ENCODE assay signal across 33 cellular contexts in the genomic region with DNA sequence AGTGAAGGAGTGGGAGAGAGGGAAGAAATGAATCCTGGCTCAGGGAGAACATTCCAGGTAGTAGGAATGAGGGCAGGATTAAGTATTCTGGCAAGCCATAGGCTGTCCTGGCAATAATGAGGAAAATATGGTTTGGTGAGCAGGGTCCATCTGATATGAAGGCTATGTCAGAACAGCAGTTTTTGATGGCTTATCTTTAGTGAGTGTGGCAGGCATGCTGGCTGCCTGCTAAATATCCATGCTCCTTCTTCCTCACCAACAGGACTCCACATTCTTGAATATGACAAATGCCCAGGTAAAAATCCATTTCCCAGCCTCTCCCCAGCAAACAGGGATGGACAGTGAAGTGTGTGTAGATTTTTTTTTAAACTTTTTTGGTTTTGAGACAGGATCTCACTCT.
"Had no signal": no experiment of that assay in that cellular context is flagged by ENCODE, and none has a peak within 500 bp of the region (broad histone marks: within the 10 kb centered on the region; RNA-seq: fewer than 3 reads in every experiment).

No MANE protein-coding gene starts in this region.

- H3K27me3 ChIP-seq: adrenal gland, body of pancreas, brain microvascular endothelial cell, breast epithelium had no signal

- H3K4me3 Mint-ChIP-seq: activated B cell treated with CpG ODN at 0.5 μM for 24 hours; activated CD4-positive, alpha-beta memory T cell treated with anti-CD3 and anti-CD28 coated beads for 36 hours; activated CD4-positive, alpha-beta T cell treated with anti-CD3 and anti-CD28 coated beads, Interleukin-2, amount 10 ng/mL, durations not matched to agents 7 days and 5 days; activated CD8-positive, alpha-beta T cell treated with anti-CD3 and anti-CD28 coated beads for 36 hours; activated naive CD4-positive, alpha-beta T cell treated with anti-CD3 and anti-CD28 coated beads for 36 hours; activated naive CD8-positive, alpha-beta T cell treated with anti-CD3 and anti-CD28 coated beads for 36 hours; activated T-cell treated with anti-CD3 and anti-CD28 coated beads, Interleukin-2, amount 50 U/mL, for 4 hours; activated T-cell treated with anti-CD3 and anti-CD28 coated beads, Interleukin-2, amount 50 U/mL, for 72 hours; activated T-helper 1 cell treated with anti-CD3 and anti-CD28 coated beads, Interleukin-12 subunit alpha, Interleukin-12 subunit beta, Interleukin-2, Interleukin-4 antibody, amounts not matched to agents 30 ng/mL and 10 ng/mL and 1 ng/mL, durations not matched to agents 14 hours and 24 hours and 36 hours; activated T-helper 17 cell treated with anti-CD3 and anti-CD28 coated beads, Interleukin-2, amount 50 U/mL, for 72 hours; T-helper 1 cell treated with Interleukin-12 subunit alpha and Interleukin-12 subunit beta and Interleukin-4 antibody, amounts not matched to agents 30 μg/mL and 1 μg/mL, for 36 hours; T-helper 2 cell treated with Interferon-gamma antibody and Interleukin-4, amounts not matched to agents 5 μg/mL and 100 μg/mL, for 36 hours had no signal

- H3K27ac Mint-ChIP-seq: activated B cell treated with CpG ODN at 0.5 μM for 24 hours; activated CD4-positive, alpha-beta memory T cell treated with anti-CD3 and anti-CD28 coated beads for 36 hours; activated CD4-positive, alpha-beta T cell treated with anti-CD3 and anti-CD28 coated beads, Interleukin-2, amount 10 ng/mL, durations not matched to agents 7 days and 5 days; activated CD8-positive, alpha-beta T cell treated with anti-CD3 and anti-CD28 coated beads for 36 hours; activated naive CD4-positive, alpha-beta T cell treated with anti-CD3 and anti-CD28 coated beads for 36 hours; activated naive CD4-positive, alpha-beta T cell treated with anti-CD3 and anti-CD28 coated beads, Interleukin-2, amount 50 U/mL, for 72 hours; activated naive CD8-positive, alpha-beta T cell treated with anti-CD3 and anti-CD28 coated beads for 36 hours; activated T-cell treated with anti-CD3 and anti-CD28 coated beads, Interleukin-2, amount 50 U/mL, for 72 hours; activated T-helper 1 cell treated with anti-CD3 and anti-CD28 coated beads, Interleukin-12 subunit alpha, Interleukin-12 subunit beta, Interleukin-2, Interleukin-4 antibody, amounts not matched to agents 30 ng/mL and 10 ng/mL and 1 ng/mL, durations not matched to agents 14 hours and 24 hours and 36 hours; activated T-helper 17 cell treated with anti-CD3 and anti-CD28 coated beads, Interleukin-2, amount 50 U/mL, for 72 hours; T-helper 1 cell treated with Interleukin-12 subunit alpha and Interleukin-12 subunit beta and Interleukin-4 antibody, amounts not matched to agents 30 μg/mL and 1 μg/mL, for 36 hours; T-helper 2 cell treated with Interferon-gamma antibody and Interleukin-4, amounts not matched to agents 5 μg/mL and 100 μg/mL, for 36 hours had no signal

- H3K9me3 Mint-ChIP-seq: activated B cell treated with CpG ODN at 0.5 μM for 24 hours; activated CD4-positive, alpha-beta memory T cell treated with anti-CD3 and anti-CD28 coated beads for 36 hours; activated CD4-positive, alpha-beta T cell treated with anti-CD3 and anti-CD28 coated beads, Interleukin-2, amount 10 ng/mL, durations not matched to agents 7 days and 5 days; activated naive CD4-positive, alpha-beta T cell treated with anti-CD3 and anti-CD28 coated beads for 36 hours; activated naive CD4-positive, alpha-beta T cell treated with anti-CD3 and anti-CD28 coated beads, Interleukin-2, amount 50 U/mL, for 72 hours; activated naive CD8-positive, alpha-beta T cell treated with anti-CD3 and anti-CD28 coated beads for 36 hours; activated T-cell treated with anti-CD3 and anti-CD28 coated beads, Interleukin-2, amount 50 U/mL, for 4 hours; activated T-helper 1 cell treated with anti-CD3 and anti-CD28 coated beads, Interleukin-12 subunit alpha, Interleukin-12 subunit beta, Interleukin-2, Interleukin-4 antibody, amounts not matched to agents 30 ng/mL and 10 ng/mL and 1 ng/mL, durations not matched to agents 14 hours and 24 hours and 36 hours; activated T-helper 17 cell treated with anti-CD3 and anti-CD28 coated beads, Interleukin-2, amount 50 U/mL, for 72 hours; T-helper 1 cell treated with Interleukin-12 subunit alpha and Interleukin-12 subunit beta and Interleukin-4 antibody, amounts not matched to agents 30 μg/mL and 1 μg/mL, for 36 hours; T-helper 2 cell treated with Interferon-gamma antibody and Interleukin-4, amounts not matched to agents 5 μg/mL and 100 μg/mL, for 36 hours had no signal

- ATAC-seq: activated CD8-positive, alpha-beta T cell treated with anti-CD3 and anti-CD28 coated beads for 36 hours; activated naive CD4-positive, alpha-beta T cell treated with anti-CD3 and anti-CD28 coated beads, Interleukin-2, amount 50 U/mL, for 72 hours; activated T-cell treated with anti-CD3 and anti-CD28 coated beads, Interleukin-2, amount 50 U/mL, for 4 hours; activated T-cell treated with anti-CD3 and anti-CD28 coated beads, Interleukin-2, amount 50 U/mL, for 72 hours; activated T-helper 17 cell treated with anti-CD3 and anti-CD28 coated beads, Interleukin-2, amount 50 U/mL, for 72 hours; body of pancreas had no signal

- H3K27ac ChIP-seq: adrenal gland, body of pancreas, brain microvascular endothelial cell, breast epithelium, VCaP had no signal

- DNase-seq: activated B cell treated with CpG ODN at 0.5 μM for 24 hours; activated CD4-positive, alpha-beta memory T cell treated with anti-CD3 and anti-CD28 coated beads for 36 hours; activated CD4-positive, alpha-beta T cell treated with anti-CD3 and anti-CD28 coated beads for 4 hours; activated CD4-positive, alpha-beta T cell treated with anti-CD3 and anti-CD28 coated beads, Interleukin-2, amount 10 ng/mL, durations not matched to agents 7 days and 5 days; activated CD4-positive, CD25-positive, alpha-beta regulatory T cell treated with anti-CD3 and anti-CD28 coated beads, Interleukin-2, amount 50 U/mL, for 72 hours; activated CD8-positive, alpha-beta memory T cell treated with anti-CD3 and anti-CD28 coated beads, Interleukin-2, amount 50 U/mL, for 4 hours; activated CD8-positive, alpha-beta T cell treated with anti-CD3 and anti-CD28 coated beads for 36 hours; activated effector memory CD4-positive, alpha-beta T cell treated with anti-CD3 and anti-CD28 coated beads, Interleukin-2, amount 50 U/mL, for 16 hours; activated gamma-delta T cell treated with Interleukin-2 at 50 U/mL for 16 hours; activated naive CD4-positive, alpha-beta T cell; activated naive CD4-positive, alpha-beta T cell treated with anti-CD3 and anti-CD28 coated beads for 36 hours; activated naive CD4-positive, alpha-beta T cell treated with anti-CD3 and anti-CD28 coated beads, Interleukin-2, amount 50 U/mL, for 16 hours; activated naive CD8-positive, alpha-beta T cell treated with anti-CD3 and anti-CD28 coated beads for 36 hours; activated T-cell treated with anti-CD3 and anti-CD28 coated beads for 4 hours; activated T-cell treated with anti-CD3 and anti-CD28 coated beads, Interleukin-2, amount 50 U/mL, for 1 hour; activated T-cell treated with anti-CD3 and anti-CD28 coated beads, Interleukin-2, amount 50 U/mL, for 4 hours; activated T-cell treated with anti-CD3 and anti-CD28 coated beads, Interleukin-2, amount 50 U/mL, for 72 hours; adrenal gland; amniotic stem cell; aorta; body of pancreas; brain microvascular endothelial cell; central memory CD4-positive, alpha-beta T cell; T-helper 1 cell; T-helper 2 cell; T-helper 9 cell had no signal

- H3K4me3 ChIP-seq: adrenal gland, body of pancreas, breast epithelium had no signal

- H3K4me1 ChIP-seq: adrenal gland, body of pancreas, breast epithelium had no signal

- H3K36me3 Mint-ChIP-seq: activated CD4-positive, alpha-beta memory T cell treated with anti-CD3 and anti-CD28 coated beads for 36 hours; activated naive CD4-positive, alpha-beta T cell treated with anti-CD3 and anti-CD28 coated beads, Interleukin-2, amount 50 U/mL, for 72 hours; activated naive CD8-positive, alpha-beta T cell treated with anti-CD3 and anti-CD28 coated beads for 36 hours had no signal

- H3K36me3 ChIP-seq: adrenal gland, brain microvascular endothelial cell, breast epithelium had no signal

- H3K9me3 ChIP-seq: adrenal gland, body of pancreas, breast epithelium had no signal

- H3K4me1 Mint-ChIP-seq: activated B cell treated with CpG ODN at 0.5 μM for 24 hours; activated CD4-positive, alpha-beta T cell treated with anti-CD3 and anti-CD28 coated beads, Interleukin-2, amount 10 ng/mL, durations not matched to agents 7 days and 5 days; activated naive CD8-positive, alpha-beta T cell treated with anti-CD3 and anti-CD28 coated beads for 36 hours; activated T-helper 17 cell treated with anti-CD3 and anti-CD28 coated beads, Interleukin-2, amount 50 U/mL, for 72 hours had no signal
